8 cellular contexts compared by ENCODE assay signal in genomic region chr7:48154792-48155413, GRCh38. TPM values are rescaled to one million over a fixed set of nuclear protein-coding genes. Genes with fewer than 3 reads are reported as not detected.
DNase-seq lines count a peak whose midpoint lies in the region; FAIRE-seq and TF ChIP-seq lines count a peak whose summit lies in the region.

No MANE protein-coding gene starts in this region.

- DNase-seq in AML-193 (lab: John Stamatoyannopoulos, UW): peak; percentile 9 to 61
- no peak for DNase-seq in GM12892 (ENCODE audit: insufficient read length)
- peak; percentile 84 for DNase-seq in HT-29 (ENCODE audit: low spot score)
- peak; percentile 63 for DNase-seq in fibroblast of peridontal ligament (ENCODE audit: extremely low read depth)
- peak; percentile 15 for DNase-seq in stimulated activated CD4-positive, alpha-beta T cell treated with anti-CD3 and anti-CD28 coated beads, Interleukin-4, amount 100 ng/mL, for 24 hours
- no peak for DNase-seq in NCI-H146 (lab: John Stamatoyannopoulos, UW)
- DNase-seq in tibial artery: no peak

- H3K36me3 ChIP-seq in tibial artery: no peaks in the 10 kb centered on the region

- intact Hi-C loops in tibial artery (cut with DNase I; ENCODE audit: low total_unique reads): no loop called here

- H3K4me1 ChIP-seq in tibial artery: no peaks in the 10 kb centered on the region

- peak; percentile 44 for FAIRE-seq in GM12892 (lab: Jason Lieb, UNC)

- no peaks in the 10 kb centered on the region for H3K9me3 ChIP-seq in tibial artery

- TF ChIP-seq CTCF in VCaP (conservative IDR thresholded peaks at IDR 0.05): peak; percentile 95
- peak in 1 of 2 experiments; percentile 13 for TF ChIP-seq CTCF in tibial artery (IDR thresholded peaks at IDR 0.05)

- no peak overlapping the region for H3K4me3 ChIP-seq in tibial artery

- TF ChIP-seq POLR2A in GM12892 (IDR thresholded peaks at IDR 0.05; ENCODE audit: low read depth, low read length): no peak

- H3K27ac ChIP-seq in VCaP (no peak overlapping the region), tibial artery (no peak overlapping the region)

- H3K27me3 ChIP-seq in tibial artery: no peaks in the 10 kb centered on the region

RNA-seq across cellular contexts. Expression of gene ABCA13, which starts 16.4 kb away (rescaled TPM):
- polyA plus RNA-seq in GM12892 (2012; ENCODE audit: missing spikeins): 0.13 TPM
- 0.08 and 0.26 TPM in 2 replicates for total RNA-seq in HT-29 (2014; rRNA removed; shearing (Covaris generic))

Comparison
In these comparisons a context has a peak if more than half of its experiments do, and no peak if none do; other contexts are left out.
1. DNase-seq: peak in AML-193 (2 of 2), HT-29 (single experiment), fibroblast of peridontal ligament (single experiment) and stimulated activated CD4-positive, alpha-beta T cell treated with anti-CD3 and anti-CD28 coated beads, Interleukin-4, amount 100 ng/mL, for 24 hours (single experiment); none in GM12892 (single experiment), NCI-H146 (single experiment) and tibial artery (0 of 2).